Comparison of ENCODE assay signal across 16 cellular contexts in the genomic region with DNA sequence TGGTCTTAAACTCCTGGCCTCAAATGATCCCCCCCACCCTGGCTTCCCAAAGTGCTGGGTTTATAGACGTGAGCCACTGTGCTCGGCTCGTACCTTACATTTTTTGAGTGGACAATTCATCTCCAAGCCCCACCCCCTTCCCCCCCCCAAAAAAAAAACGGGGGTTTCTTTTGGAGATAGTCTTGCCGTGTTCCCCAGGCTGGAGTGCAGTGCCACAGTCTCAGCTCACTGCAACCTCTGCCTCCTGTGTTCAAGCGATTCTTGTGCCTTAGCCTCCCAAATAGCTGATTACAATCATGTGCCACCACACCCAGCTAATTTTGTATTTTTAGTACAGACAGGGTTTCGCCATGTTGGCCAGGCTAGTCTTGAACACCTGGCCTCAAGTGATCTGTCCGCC. TPM values are rescaled to one million over a fixed set of nuclear protein-coding genes. Genes with fewer than 3 reads are reported as not detected.
DNase-seq lines count a peak whose midpoint lies in the region; TF ChIP-seq lines count a peak whose summit lies in the region.
"Had no signal": no experiment of that assay in that cellular context is flagged by ENCODE, and none has a peak within 500 bp of the region (broad histone marks: within the 10 kb centered on the region; RNA-seq: fewer than 3 reads in every experiment).

No MANE protein-coding gene starts in this region.

- H3K27ac ChIP-seq in RWPE1 (peak overlapping the region; percentile 18; the same call in 1 of the 2 replicates), skeletal muscle tissue (ENCODE audit: low read depth, low read length) (peak overlapping the region; percentile 45)
- H3K27ac ChIP-seq: 22Rv1, GM23248 had no signal

- no peak overlapping the region for H3K9ac ChIP-seq in skeletal muscle tissue (ENCODE audit: low read depth in 1 of 3, low read length in 3 of 3)
- H3K9ac ChIP-seq: GM23248 had no signal

- no peak for DNase-seq in activated T-cell treated with anti-CD3 and anti-CD28 coated beads, Interleukin-2, amount 50 U/mL, for 24 hours
- no peak for DNase-seq in activated T-cell treated with anti-CD3 and anti-CD28 coated beads, Interleukin-2, amount 50 U/mL, for 1 hour
- DNase-seq in RWPE1 (ENCODE audit: low spot score) = no peak
- DNase-seq in myocyte (ENCODE audit: low read depth) = peak; percentile 32
- DNase-seq in occipital lobe (lab: John Stamatoyannopoulos, UW) = no peak
- DNase-seq in D341Med (ENCODE audit: low spot score) = no peak
- DNase-seq in amygdala (lab: John Stamatoyannopoulos, UW) = no peak
- DNase-seq: CD8-positive, alpha-beta T cell; COR-L47; DND-41; GDM1; GM23248; H7 had no signal

- H3K9me3 ChIP-seq in skeletal muscle tissue (ENCODE audit: control insufficient read depth in 3 of 3, low read length in 3 of 3) = no peaks in the 10 kb centered on the region

- H3K4me3 Mint-ChIP-seq in activated T-cell treated with anti-CD3 and anti-CD28 coated beads, Interleukin-2, amount 50 U/mL, for 24 hours = no peak overlapping the region
- H3K4me3 Mint-ChIP-seq: CD14-positive monocyte; CD8-positive, alpha-beta T cell had no signal

- peak overlapping the region; percentile 35 for H3K27ac Mint-ChIP-seq in activated T-cell treated with anti-CD3 and anti-CD28 coated beads, Interleukin-2, amount 50 U/mL, for 24 hours

- H3K27me3 ChIP-seq in skeletal muscle tissue (ENCODE audit: control insufficient read depth in 3 of 3, insufficient read depth in 3 of 3, low read length in 3 of 3) = no peaks in the 10 kb centered on the region

- no peak overlapping the region for H3K4me3 ChIP-seq in skeletal muscle tissue (ENCODE audit: low read length in 3 of 3)
- H3K4me3 ChIP-seq: GM23248 had no signal

- H3K4me1 Mint-ChIP-seq in activated T-cell treated with anti-CD3 and anti-CD28 coated beads, Interleukin-2, amount 50 U/mL, for 24 hours (ENCODE audit: low read depth) = peaks cover 42% of the 10 kb centered on the region

- peaks cover 0 to 4% (median 2%) of the 10 kb centered on the region in 3 donors for H3K4me1 ChIP-seq in skeletal muscle tissue (ENCODE audit: control insufficient read depth in 3 of 3, insufficient read depth in 3 of 3, low read length in 3 of 3)

- peaks cover 42% of the 10 kb centered on the region for H3K36me3 Mint-ChIP-seq in activated T-cell treated with anti-CD3 and anti-CD28 coated beads, Interleukin-2, amount 50 U/mL, for 24 hours (ENCODE audit: low read depth)

- CTCF ChIA-PET in RWPE1 (lab: Yijun Ruan, JAX) = interaction anchor here (1.1 kb wide), 1 partner anchor 60 kb away, joined by 4 read pairs; no protein-coding TSS in a partner anchor

- TF ChIP-seq CTCF in RWPE1 (conservative IDR thresholded peaks at IDR 0.05; ENCODE audit: low read depth) = no peak

- H3K9me3 Mint-ChIP-seq in activated T-cell treated with anti-CD3 and anti-CD28 coated beads, Interleukin-2, amount 50 U/mL, for 24 hours = no peaks in the 10 kb centered on the region
- H3K9me3 Mint-ChIP-seq: CD14-positive monocyte; CD8-positive, alpha-beta T cell had no signal

- POLR2A ChIA-PET in RWPE1 (lab: Yijun Ruan, JAX; ENCODE audit: low non-redundant PET) = no interaction called here

- H3K27me3 Mint-ChIP-seq in activated T-cell treated with anti-CD3 and anti-CD28 coated beads, Interleukin-2, amount 50 U/mL, for 24 hours = no peaks in the 10 kb centered on the region

- peaks cover 0 to 4% (median 3%) of the 10 kb centered on the region in 3 donors for H3K36me3 ChIP-seq in skeletal muscle tissue (ENCODE audit: control insufficient read depth in 3 of 3, insufficient read depth in 3 of 3, low read length in 3 of 3)

RNA-seq across cellular contexts. Expression of gene ANKHD1, which starts 31.3 kb away (rescaled TPM):
- total RNA-seq in myocyte = 33.7 and 39.7 TPM in 2 replicates
- 34.4 TPM for polyA plus RNA-seq in myocyte (2012)
- total RNA-seq in skeletal muscle tissue = 85.1 TPM
- 104 TPM for total RNA-seq in occipital lobe
